Comparison of ENCODE assay signal across 13 cellular contexts in the genomic region with DNA sequence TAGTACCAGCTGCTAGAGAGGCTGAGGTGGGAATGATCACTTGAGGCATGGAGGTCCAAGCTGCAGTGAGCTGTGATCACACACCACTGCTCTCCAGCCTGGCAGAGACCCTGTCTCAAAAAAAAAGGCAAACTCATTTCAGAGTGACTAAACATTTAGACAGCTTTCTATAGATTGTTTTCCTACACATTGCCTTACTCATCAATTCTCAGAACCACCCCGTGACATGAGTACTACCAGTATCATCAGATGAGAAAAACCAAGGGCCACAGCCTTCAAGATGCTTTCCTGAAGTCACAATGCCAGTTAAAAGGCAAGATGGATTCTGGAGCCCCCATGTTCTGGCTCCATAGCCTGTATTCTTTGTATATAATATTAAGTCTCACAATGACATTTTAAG. TPM values are rescaled to one million over a fixed set of nuclear protein-coding genes. Genes with fewer than 3 reads are reported as not detected.
DNase-seq lines count a peak whose midpoint lies in the region; TF ChIP-seq lines count a peak whose summit lies in the region.
"Had no signal": no experiment of that assay in that cellular context is flagged by ENCODE, and none has a peak within 500 bp of the region (broad histone marks: within the 10 kb centered on the region; RNA-seq: fewer than 3 reads in every experiment).

No MANE protein-coding gene starts in this region.

- H3K36me3 ChIP-seq in Loucy (ENCODE audit: insufficient read depth, low read length) (peaks cover 11% of the 10 kb centered on the region; the same call in 1 of the 2 replicates), neutrophil (peaks cover 42% of the 10 kb centered on the region), ovary (no peaks in the 10 kb centered on the region)

- peaks cover 8% of the 10 kb centered on the region for H4K20me1 ChIP-seq in Loucy (ENCODE audit: insufficient read depth, low read length, poor library complexity, severe bottlenecking)

- TF ChIP-seq POLR2A in ovary (IDR thresholded peaks at IDR 0.05): no peak

- H3K4me3 Mint-ChIP-seq in activated naive CD4-positive, alpha-beta T cell treated with anti-CD3 and anti-CD28 coated beads, Interleukin-2, amount 10 ng/mL, durations not matched to agents 7 days and 5 days: peak overlapping the region; percentile 100
- peak overlapping the region; percentile 54 for H3K4me3 Mint-ChIP-seq in activated T-helper 2 cell treated with anti-CD3 and anti-CD28 coated beads, Interferon-gamma antibody, Interleukin-2, Interleukin-4, amounts not matched to agents 10 μg/mL and 5 μg/mL and 100 μg/mL, durations not matched to agents 14 hours and 24 hours and 36 hours (ENCODE audit: low read depth)

- no peaks in the 10 kb centered on the region for H3F3A ChIP-seq in Loucy (ENCODE audit: low read depth)

- H3K36me3 Mint-ChIP-seq in activated naive CD4-positive, alpha-beta T cell treated with anti-CD3 and anti-CD28 coated beads, Interleukin-2, amount 10 ng/mL, durations not matched to agents 7 days and 5 days: peaks cover 34% of the 10 kb centered on the region
- H3K36me3 Mint-ChIP-seq in activated T-helper 2 cell treated with anti-CD3 and anti-CD28 coated beads, Interferon-gamma antibody, Interleukin-2, Interleukin-4, amounts not matched to agents 10 μg/mL and 5 μg/mL and 100 μg/mL, durations not matched to agents 14 hours and 24 hours and 36 hours (ENCODE audit: low read depth): peaks cover 46% of the 10 kb centered on the region

- peaks cover 29% of the 10 kb centered on the region for H3K4me1 Mint-ChIP-seq in activated naive CD4-positive, alpha-beta T cell treated with anti-CD3 and anti-CD28 coated beads, Interleukin-2, amount 10 ng/mL, durations not matched to agents 7 days and 5 days
- peaks cover 22% of the 10 kb centered on the region for H3K4me1 Mint-ChIP-seq in activated T-helper 2 cell treated with anti-CD3 and anti-CD28 coated beads, Interferon-gamma antibody, Interleukin-2, Interleukin-4, amounts not matched to agents 10 μg/mL and 5 μg/mL and 100 μg/mL, durations not matched to agents 14 hours and 24 hours and 36 hours (ENCODE audit: low read depth)

- no peak overlapping the region for H2AFZ ChIP-seq in Loucy (ENCODE audit: low read length)

- CTCF ChIA-PET in activated naive CD4-positive, alpha-beta T cell treated with anti-CD3 and anti-CD28 coated beads, Interleukin-2, amount 10 ng/mL, durations not matched to agents 7 days and 5 days (lab: Charles Lee): no interaction called here

- 97 to 100% (median 100%) methylated on average over 1 of the region's 1 CpG for WGBS in ovary, 3 donors

- H3K9me3 ChIP-seq in Loucy (ENCODE audit: insufficient read depth, low read depth, low read length) (no peaks in the 10 kb centered on the region), neutrophil (no peaks in the 10 kb centered on the region), ovary (no peaks in the 10 kb centered on the region)

- H3K27me3 ChIP-seq in Loucy (ENCODE audit: insufficient read depth, low read length, poor library complexity, severe bottlenecking) (no peaks in the 10 kb centered on the region), neutrophil (no peaks in the 10 kb centered on the region), ovary (no peaks in the 10 kb centered on the region)

- H3K4me2 ChIP-seq in Loucy (ENCODE audit: low read depth, low read length, poor library complexity, severe bottlenecking): peak overlapping the region; percentile 91

- H3K79me2 ChIP-seq in Loucy (ENCODE audit: insufficient read depth, low read length): peaks cover 39% of the 10 kb centered on the region

- H3K27ac ChIP-seq in neutrophil: peak overlapping the region; percentile 44
- no peak overlapping the region for H3K27ac ChIP-seq in ovary
- H3K27ac ChIP-seq: psoas muscle had no signal

- no peak for TF ChIP-seq CTCF in Loucy (conservative IDR thresholded peaks at IDR 0.05; ENCODE audit: low read length)
- no peak for TF ChIP-seq CTCF in neutrophil (IDR thresholded peaks at IDR 0.05)
- no peak for TF ChIP-seq CTCF in ovary (IDR thresholded peaks at IDR 0.05)

- peaks cover 6% of the 10 kb centered on the region for H3K9me3 Mint-ChIP-seq in activated naive CD4-positive, alpha-beta T cell treated with anti-CD3 and anti-CD28 coated beads, Interleukin-2, amount 10 ng/mL, durations not matched to agents 7 days and 5 days
- H3K9me3 Mint-ChIP-seq in activated T-helper 2 cell treated with anti-CD3 and anti-CD28 coated beads, Interferon-gamma antibody, Interleukin-2, Interleukin-4, amounts not matched to agents 10 μg/mL and 5 μg/mL and 100 μg/mL, durations not matched to agents 14 hours and 24 hours and 36 hours: peaks cover 6% of the 10 kb centered on the region

- DNase-seq in activated naive CD4-positive, alpha-beta T cell treated with anti-CD3 and anti-CD28 coated beads, Interleukin-2, amount 10 ng/mL, durations not matched to agents 7 days and 5 days: no peak
- DNase-seq in activated naive CD4-positive, alpha-beta T cell treated with Interleukin-2 at 50 U/mL for 16 hours: no peak
- DNase-seq in activated T-helper 2 cell treated with anti-CD3 and anti-CD28 coated beads, Interferon-gamma antibody, Interleukin-2, Interleukin-4, amounts not matched to agents 10 μg/mL and 5 μg/mL and 100 μg/mL, durations not matched to agents 14 hours and 24 hours and 36 hours (ENCODE audit: low spot score): no peak
- DNase-seq in ovary (no peak), NCI-H510A (lab: John Stamatoyannopoulos, UW) (no peak), NCI-H1436 treated with DMSO at 0.1 percent for 48 hours (lab: John Stamatoyannopoulos, UW) (no peak)
- DNase-seq: DMS153, mucosa of descending colon, NCI-H2171 treated with DMSO at 0.1 percent for 48 hours, psoas muscle had no signal

- H3K9ac ChIP-seq in Loucy (ENCODE audit: low read depth, low read length, poor library complexity, severe bottlenecking): no peak overlapping the region

- peaks cover 20% of the 10 kb centered on the region for H3K4me1 ChIP-seq in Loucy (ENCODE audit: insufficient read depth, low read length, poor library complexity, severe bottlenecking)
- H3K4me1 ChIP-seq in neutrophil (ENCODE audit: control insufficient read depth in 1 of 2, insufficient read depth in 1 of 2, low read depth in 1 of 2, low read length in 1 of 2): peaks cover 14 to 20% of the 10 kb centered on the region in 2 experiments
- H3K4me1 ChIP-seq in ovary (ENCODE audit: insufficient read depth): no peaks in the 10 kb centered on the region

- intact Hi-C loops in activated T-helper 2 cell treated with anti-CD3 and anti-CD28 coated beads, Interferon-gamma antibody, Interleukin-2, Interleukin-4, amounts not matched to agents 10 μg/mL and 5 μg/mL and 100 μg/mL, durations not matched to agents 14 hours and 24 hours and 36 hours (cut with micrococcal nuclease): loop anchor here (1.0 kb wide), 1 partner anchor 54 kb away; no protein-coding TSS in a partner anchor
- intact Hi-C loops in ovary (cut with DNase I): no loop called here

- H3K9me2 ChIP-seq in Loucy (replicated peaks; ENCODE audit: low read depth, low read length): no peaks in the 10 kb centered on the region

- TF ChIP-seq EP300 in ovary (IDR thresholded peaks at IDR 0.05): no peak

- H3K4me3 ChIP-seq in Loucy (ENCODE audit: low read length, poor library complexity, severe bottlenecking) (peak overlapping the region; percentile 20), neutrophil (ENCODE audit: low read depth in 1 of 2, low read length in 1 of 2) (no peak overlapping the region), ovary (no peak overlapping the region)
- H3K4me3 ChIP-seq: mucosa of descending colon, psoas muscle had no signal

- H3K27ac Mint-ChIP-seq in activated naive CD4-positive, alpha-beta T cell treated with anti-CD3 and anti-CD28 coated beads, Interleukin-2, amount 10 ng/mL, durations not matched to agents 7 days and 5 days: peak overlapping the region; percentile 75
- peak overlapping the region; percentile 89 for H3K27ac Mint-ChIP-seq in activated T-helper 2 cell treated with anti-CD3 and anti-CD28 coated beads, Interferon-gamma antibody, Interleukin-2, Interleukin-4, amounts not matched to agents 10 μg/mL and 5 μg/mL and 100 μg/mL, durations not matched to agents 14 hours and 24 hours and 36 hours

- H3K27me3 Mint-ChIP-seq in activated naive CD4-positive, alpha-beta T cell treated with anti-CD3 and anti-CD28 coated beads, Interleukin-2, amount 10 ng/mL, durations not matched to agents 7 days and 5 days: peaks cover 13% of the 10 kb centered on the region
- H3K27me3 Mint-ChIP-seq in activated T-helper 2 cell treated with anti-CD3 and anti-CD28 coated beads, Interferon-gamma antibody, Interleukin-2, Interleukin-4, amounts not matched to agents 10 μg/mL and 5 μg/mL and 100 μg/mL, durations not matched to agents 14 hours and 24 hours and 36 hours (ENCODE audit: low read depth): peaks cover 2% of the 10 kb centered on the region

RNA-seq across cellular contexts. Expression of a gene that starts 1.9 kb away (rescaled TPM):
- 80.7 and 80.8 TPM in 2 replicates for total RNA-seq in activated T-helper 2 cell treated with anti-CD3 and anti-CD28 coated beads, Interferon-gamma antibody, Interleukin-2, Interleukin-4, amounts not matched to agents 10 μg/mL and 5 μg/mL and 100 μg/mL, durations not matched to agents 14 hours and 24 hours and 36 hours
- 10 to 100 TPM; 24.8 to 54.6 (median 36.6) TPM for total RNA-seq in ovary
- polyA plus RNA-seq in ovary: 10 to 100 TPM; 44.3 to 93.1 TPM

RNA-seq across cellular contexts. Expression of a gene that starts 22.4 kb away (rescaled TPM):
- total RNA-seq in activated T-helper 2 cell treated with anti-CD3 and anti-CD28 coated beads, Interferon-gamma antibody, Interleukin-2, Interleukin-4, amounts not matched to agents 10 μg/mL and 5 μg/mL and 100 μg/mL, durations not matched to agents 14 hours and 24 hours and 36 hours: 0.37 and 0.44 TPM in 2 replicates
- total RNA-seq in ovary: 10 to 100 TPM in 1 of 7 donors, 1 to 10 TPM in 1, under 1 TPM in 3, not detected in 2; 0.40 to 21.1 (median 0.77) TPM
- polyA plus RNA-seq in ovary: under 1 TPM; 0.23 to 0.32 TPM
- total RNA-seq: psoas muscle had no signal
- polyA plus RNA-seq: fibroblast of lung had no signal

RNA-seq across cellular contexts. Expression of a gene that starts 40.1 kb away (rescaled TPM):
- 25.1 and 29.1 TPM in 2 replicates for total RNA-seq in activated T-helper 2 cell treated with anti-CD3 and anti-CD28 coated beads, Interferon-gamma antibody, Interleukin-2, Interleukin-4, amounts not matched to agents 10 μg/mL and 5 μg/mL and 100 μg/mL, durations not matched to agents 14 hours and 24 hours and 36 hours
- 10 to 100 TPM in 2 of 7 donors, 1 to 10 TPM in 5; 2.7 to 14.0 (median 7.8) TPM for total RNA-seq in ovary
- 10 to 100 TPM in 1 of 2 donors, 1 to 10 TPM in 1; 3.9 to 16.9 TPM for polyA plus RNA-seq in ovary

RNA-seq across cellular contexts. Expression of a gene that starts 47.3 kb away (rescaled TPM):
- total RNA-seq in activated T-helper 2 cell treated with anti-CD3 and anti-CD28 coated beads, Interferon-gamma antibody, Interleukin-2, Interleukin-4, amounts not matched to agents 10 μg/mL and 5 μg/mL and 100 μg/mL, durations not matched to agents 14 hours and 24 hours and 36 hours: 6.3 and 6.5 TPM in 2 replicates
- 1 to 10 TPM; 3.9 to 6.1 (median 5.3) TPM for total RNA-seq in ovary
- polyA plus RNA-seq in ovary: 1 to 10 TPM; 4.7 to 6.0 TPM
